27 cellular contexts compared by ENCODE assay signal in the genomic region with DNA sequence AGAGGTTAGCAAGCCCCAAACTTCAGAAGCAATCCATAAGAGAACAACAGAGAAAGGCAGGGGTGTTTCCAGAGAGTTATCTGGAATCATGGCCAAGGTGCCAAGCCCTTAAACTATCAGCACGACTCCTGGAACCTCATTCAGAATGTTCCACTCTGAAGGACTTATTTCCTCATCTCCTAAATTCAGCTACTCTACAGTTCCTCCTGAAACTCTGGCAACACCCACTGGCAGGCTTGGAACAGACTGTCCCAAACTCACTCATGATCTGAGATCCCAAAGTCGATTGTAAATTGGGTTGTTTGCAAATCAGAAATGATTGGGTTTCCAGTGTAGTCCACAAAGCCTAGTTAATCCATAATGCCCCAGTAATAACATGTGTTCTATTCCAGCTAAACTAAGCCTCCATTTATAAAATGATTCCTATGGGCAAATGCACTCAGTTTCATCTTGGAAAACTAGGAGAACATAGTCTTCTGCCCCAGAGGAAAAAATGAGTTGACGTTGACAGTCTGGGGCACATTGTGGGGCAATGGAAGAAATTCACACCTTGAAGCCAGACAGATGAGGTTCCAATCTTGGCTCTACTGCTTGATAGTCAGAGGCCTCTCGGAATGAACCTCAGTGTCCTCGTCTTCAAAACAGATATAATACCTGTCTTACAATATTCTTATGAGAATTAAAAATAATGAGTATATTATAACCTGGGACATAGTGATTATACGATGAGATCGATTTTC.
"Had no signal": no experiment of that assay in that cellular context is flagged by ENCODE, and none has a peak within 500 bp of the region (broad histone marks: within the 10 kb centered on the region; RNA-seq: fewer than 3 reads in every experiment).

No MANE protein-coding gene starts in this region.

- H3K4me3 ChIP-seq: adrenal gland, body of pancreas, colonic mucosa, dorsolateral prefrontal cortex, heart left ventricle, pancreas, psoas muscle, smooth muscle cell, stomach, tibial artery, uterus had no signal

- H3K4me2 ChIP-seq: smooth muscle cell had no signal

- H3K27me3 ChIP-seq: adrenal gland, body of pancreas, colonic mucosa, dorsolateral prefrontal cortex, heart left ventricle, pancreas, stomach, tibial artery, uterus had no signal

- FAIRE-seq: pancreas had no signal

- ATAC-seq: body of pancreas; naive thymus-derived CD4-positive, alpha-beta T cell; stimulated activated memory B cell treated with anti-CD40 and anti-IgM and Interleukin-4, amounts not matched to agents 10 μg/mL and 1 μg/mL and 100 μg/mL, for 72 hours had no signal

- H3K27ac ChIP-seq: adrenal gland, body of pancreas, colonic mucosa, pancreas, psoas muscle, tibial artery, uterus, VCaP had no signal

- H3K36me3 ChIP-seq: adrenal gland, colonic mucosa, heart left ventricle, pancreas, stomach, tibial artery, uterus had no signal

- H3K9me3 ChIP-seq: adrenal gland, body of pancreas, colonic mucosa, heart left ventricle, pancreas, psoas muscle, stomach, tibial artery, uterus had no signal

- H3K4me1 ChIP-seq: adrenal gland, body of pancreas, colonic mucosa, pancreas, tibial artery, uterus had no signal

- DNase-seq: activated CD4-positive, alpha-beta T cell treated with anti-CD3 and anti-CD28 coated beads for 4 hours; activated CD4-positive, alpha-beta T cell treated with anti-CD3 and anti-CD28 coated beads, Interleukin-2, amount 50 U/mL, for 4 hours; activated effector memory CD4-positive, alpha-beta T cell treated with Interleukin-2 at 50 U/mL for 16 hours; activated naive CD4-positive, alpha-beta T cell treated with Interleukin-2 at 50 U/mL for 16 hours; activated T-cell treated with anti-CD3 and anti-CD28 coated beads for 4 hours; adrenal gland; body of pancreas; cerebellar nuclear complex; colonic mucosa; effector memory CD4-positive, alpha-beta T cell; heart left ventricle; kidney glomerular epithelial cell; midbrain; naive thymus-derived CD4-positive, alpha-beta T cell; psoas muscle; stimulated activated CD4-positive, alpha-beta T cell treated with anti-CD3 and anti-CD28 coated beads, Interleukin-1b, Interleukin-23, amount 100 ng/mL, for 48 hours; stimulated activated CD4-positive, alpha-beta T cell treated with anti-CD3 and anti-CD28 coated beads, Interleukin-4, amount 100 ng/mL, for 4 hours; stimulated activated CD8-positive, alpha-beta memory T cell treated with anti-CD3 and anti-CD28 coated beads, Interleukin-4, amount 100 ng/mL, for 48 hours; stomach; T-helper 1 cell; tibial artery; uterus had no signal
